ENCODE assay signal across 26 cellular contexts in the genomic region with DNA sequence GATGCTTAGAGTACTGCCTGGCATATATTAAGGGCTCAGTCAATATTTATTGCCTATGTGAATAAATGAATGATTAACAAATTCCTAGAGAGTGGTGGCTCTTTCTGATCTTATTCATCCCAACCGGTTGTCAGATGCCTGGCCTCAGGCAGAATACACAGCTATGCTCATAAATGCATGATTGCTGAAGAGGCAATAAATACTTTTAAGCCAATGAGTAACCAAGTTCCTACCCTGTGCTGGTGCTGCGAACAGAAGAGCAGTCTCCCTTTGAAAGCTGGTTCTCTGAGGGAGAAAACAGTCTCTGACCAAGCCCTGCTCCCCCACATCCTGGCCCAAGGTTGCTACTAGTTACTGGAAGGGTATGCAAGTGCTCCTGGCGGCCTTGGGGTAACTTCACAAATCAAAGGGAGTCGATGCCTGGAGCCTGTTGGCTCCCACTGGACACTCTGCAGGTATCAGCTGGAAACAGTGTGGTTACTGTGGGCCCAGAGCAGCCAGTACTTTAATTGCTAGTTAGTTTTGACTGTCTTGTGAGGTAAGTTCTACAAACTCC. TPM values are rescaled to one million over a fixed set of nuclear protein-coding genes. Genes with fewer than 3 reads are reported as not detected.
DNase-seq lines count a peak whose midpoint lies in the region; ATAC-seq, FAIRE-seq and TF ChIP-seq lines count a peak whose summit lies in the region.
"Had no signal": no experiment of that assay in that cellular context is flagged by ENCODE, and none has a peak within 500 bp of the region (broad histone marks: within the 10 kb centered on the region; RNA-seq: fewer than 3 reads in every experiment).

No MANE protein-coding gene starts in this region.

- no peak overlapping the region for H3K27ac Mint-ChIP-seq in immature natural killer cell
- H3K27ac Mint-ChIP-seq in activated CD4-positive, alpha-beta memory T cell treated with anti-CD3 and anti-CD28 coated beads, Interleukin-2, amount 10 ng/mL, durations not matched to agents 7 days and 5 days = no peak overlapping the region
- H3K27ac Mint-ChIP-seq: activated B cell treated with CpG ODN at 0.5 μM for 24 hours, IgD-negative memory B cell, neural progenitor cell had no signal

- no peak overlapping the region for H3K4me3 Mint-ChIP-seq in immature natural killer cell
- no peak overlapping the region for H3K4me3 Mint-ChIP-seq in activated CD4-positive, alpha-beta memory T cell treated with anti-CD3 and anti-CD28 coated beads, Interleukin-2, amount 10 ng/mL, durations not matched to agents 7 days and 5 days
- H3K4me3 Mint-ChIP-seq: activated B cell treated with CpG ODN at 0.5 μM for 24 hours, IgD-negative memory B cell, neural progenitor cell had no signal

- ATAC-seq in PC-3 (peak; percentile 50; the same call in 1 of the 2 replicates), foreskin keratinocyte (peak; percentile 17)
- ATAC-seq: left ventricle myocardium superior; psoas muscle; stimulated activated naive CD8-positive, alpha-beta T cell treated with anti-CD3 and anti-CD28 coated beads, Interleukin-15, Interleukin-2, amounts not matched to agents 100 U/mL and 50 U/mL, for 24 hours had no signal

- TF ChIP-seq CTCF in PC-3 (conservative IDR thresholded peaks at IDR 0.05; ENCODE audit: low read depth, low read length) (no peak), foreskin keratinocyte (conservative IDR thresholded peaks at IDR 0.05) (no peak)

- BruUV-seq in PC-3 (replicated peaks; lab: Mats Ljungman, UMichigan) = no TSS peak

- POLR2A ChIA-PET in PC-3 (lab: Charles Lee; ENCODE audit: unreplicated experiment) = no interaction called here
- POLR2A ChIA-PET in activated CD4-positive, alpha-beta memory T cell treated with anti-CD3 and anti-CD28 coated beads, Interleukin-2, amount 10 ng/mL, durations not matched to agents 7 days and 5 days (lab: Charles Lee) = no interaction called here

- no peak overlapping the region for H3K9ac ChIP-seq in PC-3 (ENCODE audit: low read length)
- H3K9ac ChIP-seq: neural progenitor cell had no signal

- peaks cover 0 to 6% of the 10 kb centered on the region in 2 donors for H3K4me1 Mint-ChIP-seq in immature natural killer cell
- H3K4me1 Mint-ChIP-seq in activated CD4-positive, alpha-beta memory T cell treated with anti-CD3 and anti-CD28 coated beads, Interleukin-2, amount 10 ng/mL, durations not matched to agents 7 days and 5 days = peaks cover 2% of the 10 kb centered on the region
- H3K4me1 Mint-ChIP-seq: activated B cell treated with CpG ODN at 0.5 μM for 24 hours, IgD-negative memory B cell had no signal

- H3K27me3 ChIP-seq in PC-3 (ENCODE audit: low read length) (peaks cover 18% of the 10 kb centered on the region), foreskin keratinocyte (peaks cover 44% of the 10 kb centered on the region)
- H3K27me3 ChIP-seq: thyroid gland had no signal

- H3K36me3 ChIP-seq in PC-3 (ENCODE audit: low read depth, low read length) = no peaks in the 10 kb centered on the region
- H3K36me3 ChIP-seq: neural progenitor cell, thyroid gland had no signal

- DNase-seq in EH (ENCODE audit: low read depth) (peak; percentile 22), PC-3 (peak; percentile 27), foreskin keratinocyte (peak in 1 of 2 donors; percentile 53), renal cortical epithelial cell (ENCODE audit: low read depth) (peak; percentile 88), erythroblast (lab: John Stamatoyannopoulos, UW) (no peak), immature natural killer cell (no peak), HTR-8/SVneo (ENCODE audit: insufficient read length, low spot score) (no peak)
- no peak for DNase-seq in activated CD4-positive, alpha-beta memory T cell treated with anti-CD3 and anti-CD28 coated beads, Interleukin-2, amount 10 ng/mL, durations not matched to agents 7 days and 5 days
- DNase-seq: activated B cell treated with CpG ODN at 0.5 μM for 24 hours; activated CD4-positive, alpha-beta T cell treated with anti-CD3 and anti-CD28 coated beads, Interleukin-2, amount 50 U/mL, for 4 hours; activated effector memory CD4-positive, alpha-beta T cell treated with anti-CD3 and anti-CD28 coated beads, Interleukin-2, amount 50 U/mL, for 16 hours; effector memory CD4-positive, alpha-beta T cell; left ventricle myocardium superior; NCI-H1417 treated with DMSO at 0.1 percent for 48 hours; NCI-H510A treated with DMSO at 0.1 percent for 48 hours; stimulated activated CD4-positive, alpha-beta T cell treated with anti-CD3 and anti-CD28 coated beads, Interleukin-4, amount 100 ng/mL, for 24 hours; stimulated activated naive CD8-positive, alpha-beta T cell treated with anti-CD3 and anti-CD28 coated beads, Interleukin-15, Interleukin-2, amounts not matched to agents 100 U/mL and 50 U/mL, for 24 hours; T-helper 9 cell; thyroid gland had no signal

- H3K9me3 Mint-ChIP-seq in immature natural killer cell = no peaks in the 10 kb centered on the region
- H3K9me3 Mint-ChIP-seq in activated CD4-positive, alpha-beta memory T cell treated with anti-CD3 and anti-CD28 coated beads, Interleukin-2, amount 10 ng/mL, durations not matched to agents 7 days and 5 days = no peaks in the 10 kb centered on the region
- H3K9me3 Mint-ChIP-seq: activated B cell treated with CpG ODN at 0.5 μM for 24 hours, IgD-negative memory B cell, neural progenitor cell had no signal

- H3K4me3 ChIP-seq in PC-3 (ENCODE audit: low read length) = no peak overlapping the region
- H3K4me3 ChIP-seq: neural progenitor cell, psoas muscle, thyroid gland had no signal

- no peak overlapping the region for H3K4me2 ChIP-seq in PC-3 (ENCODE audit: low read length)
- H3K4me2 ChIP-seq: neural progenitor cell had no signal

- no peaks in the 10 kb centered on the region for H3F3A ChIP-seq in PC-3 (ENCODE audit: low read length, unreplicated experiment)

- H4K20me1 ChIP-seq in PC-3 (ENCODE audit: low read length) = no peaks in the 10 kb centered on the region

- H3K27ac ChIP-seq in PC-3 (ENCODE audit: low read length) (no peak overlapping the region), foreskin keratinocyte (no peak overlapping the region)
- H3K27ac ChIP-seq: neural progenitor cell, psoas muscle, thyroid gland had no signal

- H3K4me1 ChIP-seq in PC-3 (ENCODE audit: insufficient read depth, low read length) = no peaks in the 10 kb centered on the region
- no peaks in the 10 kb centered on the region for H3K4me1 ChIP-seq in foreskin keratinocyte
- H3K4me1 ChIP-seq: neural progenitor cell, psoas muscle, thyroid gland had no signal

- H3K79me2 ChIP-seq in PC-3 (ENCODE audit: low read length) = no peaks in the 10 kb centered on the region

- H3K9me3 ChIP-seq in PC-3 (ENCODE audit: low read length) = no peaks in the 10 kb centered on the region
- H3K9me3 ChIP-seq: psoas muscle, thyroid gland had no signal

- H3K9me2 ChIP-seq in PC-3 (replicated peaks; ENCODE audit: low read length) = no peaks in the 10 kb centered on the region

- CTCF ChIA-PET in PC-3 (lab: Charles Lee) = interaction anchor here (0.6 kb wide), 1 partner anchor 43 kb away, joined by 3 read pairs; no protein-coding TSS in a partner anchor
- CTCF ChIA-PET in activated CD4-positive, alpha-beta memory T cell treated with anti-CD3 and anti-CD28 coated beads, Interleukin-2, amount 10 ng/mL, durations not matched to agents 7 days and 5 days (lab: Charles Lee) = no interaction called here

- no peak for FAIRE-seq in HTR-8/SVneo (lab: Jason Lieb, UNC)
- FAIRE-seq: H1 had no signal

- intact Hi-C loops in PC-3 (cut with micrococcal nuclease) = no loop called here

- no peaks in the 10 kb centered on the region for H3K36me3 Mint-ChIP-seq in immature natural killer cell
- H3K36me3 Mint-ChIP-seq in activated CD4-positive, alpha-beta memory T cell treated with anti-CD3 and anti-CD28 coated beads, Interleukin-2, amount 10 ng/mL, durations not matched to agents 7 days and 5 days (ENCODE audit: low read depth) = no peaks in the 10 kb centered on the region
- H3K36me3 Mint-ChIP-seq: IgD-negative memory B cell, neural progenitor cell had no signal

- no peak for TF ChIP-seq POLR2A in erythroblast (IDR thresholded peaks at IDR 0.05; ENCODE audit: low read length)

- H2AFZ ChIP-seq in PC-3 (ENCODE audit: low read length) = no peak overlapping the region
- H2AFZ ChIP-seq: neural progenitor cell had no signal

- peaks cover 2 to 11% (median 5%) of the 10 kb centered on the region in 3 donors for H3K27me3 Mint-ChIP-seq in immature natural killer cell (ENCODE audit: low read depth in 3 of 3)
- peaks cover 38% of the 10 kb centered on the region for H3K27me3 Mint-ChIP-seq in activated CD4-positive, alpha-beta memory T cell treated with anti-CD3 and anti-CD28 coated beads, Interleukin-2, amount 10 ng/mL, durations not matched to agents 7 days and 5 days

RNA-seq across cellular contexts. Expression of gene USH1C, which starts 2.8 kb away (rescaled TPM):
- total RNA-seq in PC-3 (2014; rRNA removed) (not detected in 2 replicates), foreskin keratinocyte (not detected in 2 replicates), renal cortical epithelial cell (3.2 and 5.9 TPM in 2 replicates)
- polyA plus RNA-seq in foreskin keratinocyte (not detected in 2 replicates), immature natural killer cell (not detected)
- total RNA-seq in activated CD4-positive, alpha-beta memory T cell treated with anti-CD3 and anti-CD28 coated beads, Interleukin-2, amount 10 ng/mL, durations not matched to agents 7 days and 5 days = not detected
- total RNA-seq: activated B cell treated with CpG ODN at 0.5 μM for 24 hours, Daoy, fibroblast of lung, M059J, psoas muscle had no signal
- polyA plus RNA-seq: fibroblast of lung, IgD-negative memory B cell had no signal

RNA-seq across cellular contexts. Expression of gene OTOG, which starts 5.7 kb away (rescaled TPM):
- not detected in 2 replicates for total RNA-seq in PC-3 (2014; rRNA removed)
- not detected in 2 replicates for total RNA-seq in foreskin keratinocyte
- polyA plus RNA-seq in foreskin keratinocyte = not detected in 2 replicates
- total RNA-seq in renal cortical epithelial cell = not detected in 2 replicates
- not detected for polyA plus RNA-seq in immature natural killer cell
- not detected for total RNA-seq in activated CD4-positive, alpha-beta memory T cell treated with anti-CD3 and anti-CD28 coated beads, Interleukin-2, amount 10 ng/mL, durations not matched to agents 7 days and 5 days
- total RNA-seq: activated B cell treated with CpG ODN at 0.5 μM for 24 hours, Daoy, fibroblast of lung, left ventricle myocardium superior, M059J, psoas muscle, thyroid gland had no signal
- polyA plus RNA-seq: fibroblast of lung, IgD-negative memory B cell, psoas muscle had no signal

Comparison
In these comparisons a context has a peak if more than half of its experiments do, and no peak if none do; other contexts are left out.
1. DNase-seq: peak in EH (single experiment), PC-3 (single experiment) and renal cortical epithelial cell (single experiment); none in erythroblast (0 of 2), immature natural killer cell (0 of 3), activated CD4-positive, alpha-beta memory T cell treated with anti-CD3 and anti-CD28 coated beads, Interleukin-2, amount 10 ng/mL, durations not matched to agents 7 days and 5 days (single experiment) and HTR-8/SVneo (single experiment).